17 cellular contexts compared by ENCODE assay signal in the genomic region with DNA sequence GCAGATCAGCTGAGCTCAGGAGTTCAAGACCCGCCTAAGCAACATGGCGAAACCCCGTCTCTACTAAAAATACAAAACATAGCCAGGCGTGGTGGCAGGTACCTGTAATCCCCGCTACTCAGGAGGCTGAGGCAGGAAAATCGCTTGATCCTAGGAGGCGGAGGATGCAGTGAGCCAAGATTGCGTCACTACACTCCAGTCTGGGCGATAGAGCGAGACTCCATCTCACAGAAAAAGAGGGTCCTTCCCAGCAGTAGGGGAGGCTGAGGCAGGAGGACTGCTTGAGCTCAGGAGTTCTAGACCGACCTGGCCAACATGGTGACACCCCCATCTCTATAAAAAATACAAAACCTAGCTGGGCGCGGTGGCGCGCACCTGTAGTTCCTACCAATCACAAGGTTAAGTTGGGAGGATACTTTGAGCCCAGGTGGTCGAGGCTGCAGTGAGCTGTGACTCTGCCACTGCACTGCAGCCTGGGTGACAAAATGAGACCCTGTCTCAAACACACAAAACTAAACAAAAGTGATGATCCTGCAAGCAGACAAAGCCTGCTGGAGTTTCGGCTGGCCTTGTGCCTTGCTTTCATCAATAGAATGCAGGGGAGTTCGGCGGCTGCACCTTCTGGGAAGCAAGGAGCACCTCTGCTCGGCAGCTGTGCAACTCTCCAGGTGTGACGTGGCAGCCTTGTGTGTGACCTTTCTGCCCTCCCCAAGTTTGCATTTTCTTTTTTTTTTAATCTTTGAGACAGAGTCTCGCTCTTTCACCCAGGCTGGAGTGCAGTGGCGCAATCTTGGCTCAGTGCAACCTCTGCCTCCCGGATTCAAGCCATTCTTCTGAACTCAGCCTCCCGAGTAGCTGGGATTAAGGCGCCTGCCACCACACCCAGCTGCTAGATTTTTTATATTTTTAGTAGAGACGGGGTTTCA. TPM values are rescaled to one million over a fixed set of nuclear protein-coding genes. Genes with fewer than 3 reads are reported as not detected.
DNase-seq lines count a peak whose midpoint lies in the region; TF ChIP-seq lines count a peak whose summit lies in the region.
"Had no signal": no experiment of that assay in that cellular context is flagged by ENCODE, and none has a peak within 500 bp of the region (broad histone marks: within the 10 kb centered on the region; RNA-seq: fewer than 3 reads in every experiment).

No MANE protein-coding gene starts in this region.

- no peak overlapping the region for H3K4me3 ChIP-seq in HEK293 (ENCODE audit: low read depth, low read length)
- H3K4me3 ChIP-seq in SJCRH30 = no peak overlapping the region
- H3K4me3 ChIP-seq in fibroblast of villous mesenchyme (ENCODE audit: low read depth, low read length) = no peak overlapping the region
- H3K4me3 ChIP-seq in colonic mucosa = no peak overlapping the region
- H3K4me3 ChIP-seq: GM12878 had no signal

- POLR2A ChIA-PET in HEK293 (lab: Yijun Ruan, JAX) = interaction anchor here (1.5 to 2.8 kb wide), 2 partner anchors 12 to 104 kb away, joined by 8 to 9 read pairs; a partner anchor contains a TSS

- H3K27me3 ChIP-seq in SJCRH30 (no peaks in the 10 kb centered on the region), colonic mucosa (no peaks in the 10 kb centered on the region)
- H3K27me3 ChIP-seq: brain microvascular endothelial cell had no signal

- H3K36me3 ChIP-seq in HEK293 (ENCODE audit: control insufficient read depth in 2 of 2, insufficient read depth in 1 of 2, low read length in 2 of 2) (no peaks in the 10 kb centered on the region; a peak in 1 of 3 replicates), SJCRH30 (no peaks in the 10 kb centered on the region), colonic mucosa (no peaks in the 10 kb centered on the region)
- H3K36me3 ChIP-seq: brain microvascular endothelial cell had no signal

- H3K27ac ChIP-seq in HEK293 (ENCODE audit: extremely low read depth, low read depth, low read length) (no peak overlapping the region), SJCRH30 (peak overlapping the region; percentile 9; the same call in 1 of the 2 replicates), colonic mucosa (no peak overlapping the region)
- H3K27ac ChIP-seq: brain microvascular endothelial cell, HL-60 had no signal

- DNase-seq in SJCRH30 (peak; percentile 20 to 27), fibroblast of villous mesenchyme (ENCODE audit: low read depth) (peak; percentile 47), posterior vena cava (ENCODE audit: low spot score) (peak; percentile 62), GOT3 (lab: John Stamatoyannopoulos, UW) (no peak), COLO829 (ENCODE audit: low spot score) (no peak), HUDEP-2 (lab: John Stamatoyannopoulos, UW; ENCODE audit: unreplicated experiment in 76 of 76) (no peak), colonic mucosa (no peak)
- DNase-seq: activated CD4-positive, alpha-beta T cell treated with anti-CD3 and anti-CD28 coated beads for 4 hours; activated CD8-positive, alpha-beta memory T cell treated with anti-CD3 and anti-CD28 coated beads, Interleukin-2, amount 50 U/mL, for 48 hours; activated naive CD4-positive, alpha-beta T cell treated with Interleukin-2 at 50 U/mL for 16 hours; KBM-7; natural killer cell; stimulated activated CD4-positive, alpha-beta T cell treated with anti-CD3 and anti-CD28 coated beads, Interleukin-1b, Interleukin-23, amount 100 ng/mL, for 48 hours had no signal

- intact Hi-C loops in posterior vena cava (cut with DNase I) = no loop called here
- intact Hi-C loops in colonic mucosa (cut with DNase I) = no loop called here

- no peaks in the 10 kb centered on the region for H3K9me3 ChIP-seq in HEK293 (ENCODE audit: control insufficient read depth, insufficient read depth, low read depth, low read length)
- no peaks in the 10 kb centered on the region for H3K9me3 ChIP-seq in SJCRH30 (replicated peaks)
- no peaks in the 10 kb centered on the region for H3K9me3 ChIP-seq in colonic mucosa

- H3K4me1 ChIP-seq in HEK293 (ENCODE audit: control insufficient read depth, insufficient read depth, low read length) (peaks cover 4% of the 10 kb centered on the region), SJCRH30 (peaks cover 10% of the 10 kb centered on the region; the same call in 1 of the 2 replicates), colonic mucosa (no peaks in the 10 kb centered on the region)

- CTCF ChIA-PET in HEK293 (lab: Yijun Ruan, JAX) = interaction anchor here (0.6 kb wide), 2 partner anchors 144 to 153 kb away, joined by 3 read pairs; no protein-coding TSS in a partner anchor

- no peak overlapping the region for H3K9ac ChIP-seq in colonic mucosa (ENCODE audit: low read depth in 2 of 2, low read length in 2 of 2)

- TF ChIP-seq CTCF in HEK293 (tag by site-specific recombination; IDR thresholded peaks at IDR 0.05) = no peak
- TF ChIP-seq CTCF in fibroblast of villous mesenchyme (IDR thresholded peaks at IDR 0.05; ENCODE audit: insufficient read depth, low read depth, low read length) = no peak
- TF ChIP-seq CTCF in colonic mucosa (IDR thresholded peaks at IDR 0.05) = no peak

TF ChIP-seq in HEK293, 187 proteins besides CTCF, POLR2A, EP300 and RAD21:
- TF ChIP-seq ZNF621 (tag by site-specific recombination; IDR thresholded peaks at IDR 0.05) (no peak), ZNF585B (tag by site-specific recombination; IDR thresholded peaks at IDR 0.05) (0 out of 2 replicates have a peak, but pooled peaks have one; percentile 6)
- TF ChIP-seq, protein P1, sequence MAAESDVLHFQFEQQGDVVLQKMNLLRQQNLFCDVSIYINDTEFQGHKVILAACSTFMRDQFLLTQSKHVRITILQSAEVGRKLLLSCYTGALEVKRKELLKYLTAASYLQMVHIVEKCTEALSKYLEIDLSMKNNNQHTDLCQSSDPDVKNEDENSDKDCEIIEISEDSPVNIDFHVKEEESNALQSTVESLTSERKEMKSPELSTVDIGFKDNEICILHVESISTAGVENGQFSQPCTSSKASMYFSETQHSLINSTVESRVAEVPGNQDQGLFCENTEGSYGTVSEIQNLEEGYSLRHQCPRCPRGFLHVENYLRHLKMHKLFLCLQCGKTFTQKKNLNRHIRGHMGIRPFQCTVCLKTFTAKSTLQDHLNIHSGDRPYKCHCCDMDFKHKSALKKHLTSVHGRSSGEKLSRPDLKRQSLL (tag by site-specific recombination; IDR thresholded peaks at IDR 0.05) = peak; percentile 50; the same call in 1 of the 2 replicates

RNA-seq across cellular contexts. Expression of a gene that starts 12.4 kb away (rescaled TPM):
- 471 and 592 TPM in 2 replicates for total RNA-seq in SJCRH30 (2014; rRNA removed; shearing (Covaris generic))
- total RNA-seq in fibroblast of villous mesenchyme (458 and 562 TPM in 2 replicates), posterior vena cava (100 to 1,000 TPM; 274 to 306 TPM), colonic mucosa (100 to 1,000 TPM; 533 to 644 TPM)

RNA-seq across cellular contexts. Expression of a gene that starts 43.6 kb away (rescaled TPM):
- 39.4 and 41.3 TPM in 2 replicates for total RNA-seq in SJCRH30 (2014; rRNA removed; shearing (Covaris generic))
- total RNA-seq in fibroblast of villous mesenchyme (99.5 and 149 TPM in 2 replicates), posterior vena cava (10 to 100 TPM; 56.6 to 58.0 TPM), colonic mucosa (10 to 100 TPM; 74.5 to 82.0 TPM)

Comparison
In these comparisons a context has a peak if more than half of its experiments do, and no peak if none do; other contexts are left out.
1. DNase-seq: peak in SJCRH30 (2 of 2), fibroblast of villous mesenchyme (single experiment) and posterior vena cava (single experiment); none in GOT3 (single experiment), COLO829 (single experiment), HUDEP-2 (0 of 76) and colonic mucosa (single experiment).